ENCODE assay signal across 13 cellular contexts in genomic region chr18:77111449-77112160, GRCh38. TPM values are rescaled to one million over a fixed set of nuclear protein-coding genes. Genes with fewer than 3 reads are reported as not detected.
A peak's percentile ranks its signal among the peaks of the same experiment; 100 is the strongest.
DNase-seq lines count a peak whose midpoint lies in the region; ATAC-seq, FAIRE-seq and TF ChIP-seq lines count a peak whose summit lies in the region.
"Had no signal": no experiment of that assay in that cellular context is flagged by ENCODE, and none has a peak within 500 bp of the region (broad histone marks: within the 10 kb centered on the region; RNA-seq: fewer than 3 reads in every experiment).

No MANE protein-coding gene starts in this region.

- BruUV-seq in Panc1 (replicated peaks; lab: Mats Ljungman, UMichigan) = no TSS peak

- WGBS in H1 (ENCODE audit: extremely low coverage in 1 of 2, insufficient coverage in 1 of 2, insufficient read length in 1 of 2, insufficient replicate concordance in 2 of 2, low coverage in 1 of 2, low lambda C conversion rate in 2 of 2, missing lambda C conversion rate in 1 of 2), 2 experiments = 86 to 100% methylated on average over 2 to 16 of the region's 17 CpGs

- H3K4me3 ChIP-seq in GM08714 (ENCODE audit: low read length) (peak overlapping the region; percentile 14; the same call in 1 of the 2 replicates), Panc1 (ENCODE audit: low read depth in 2 of 2, low read length in 2 of 2) (no peak overlapping the region), H1 (ENCODE audit: extremely low read depth in 1 of 4, insufficient read depth in 2 of 4, low read depth in 3 of 4, low read length in 4 of 4) (no peak overlapping the region)

- no peaks in the 10 kb centered on the region for H3K36me3 ChIP-seq in Panc1 (ENCODE audit: control insufficient read depth, insufficient read depth, low read length)
- H3K36me3 ChIP-seq in H1 (ENCODE audit: control insufficient read depth in 2 of 4, insufficient read depth in 4 of 4, low read length in 3 of 4) = no peaks in the 10 kb centered on the region

- no peaks in the 10 kb centered on the region for H3K79me2 ChIP-seq in H1 (ENCODE audit: control insufficient read depth in 1 of 2, insufficient read depth in 2 of 2, low read length in 2 of 2)

- no peak overlapping the region for H3K23ac ChIP-seq in H1 (ENCODE audit: insufficient read length)

- peak; percentile 40 for ATAC-seq in Panc1
- no peak for ATAC-seq in GM18868 (IDR thresholded peaks at IDR 0.05; ENCODE audit: unreplicated experiment)
- no peak for ATAC-seq in GM18511 (IDR thresholded peaks at IDR 0.05; ENCODE audit: unreplicated experiment)
- ATAC-seq in HG02588 (IDR thresholded peaks at IDR 0.05; ENCODE audit: unreplicated experiment) = no peak
- ATAC-seq: SK-N-SH treated with all-trans-retinoic acid at 6 μM for 48 hours had no signal

- no peak for FAIRE-seq in H1 (lab: Jason Lieb, UNC)
- FAIRE-seq: small intestine had no signal

- H2BK20ac ChIP-seq in H1 (ENCODE audit: low read length) = no peak overlapping the region

- no peak for TF ChIP-seq EP300 in H1 (IDR thresholded peaks at IDR 0.05; ENCODE audit: borderline replicate concordance in 1 of 2, low read depth in 2 of 2, low read length in 2 of 2)

- no peak for TF ChIP-seq RAD21 in H1 (IDR thresholded peaks at IDR 0.05 in 1 of 2, conservative IDR thresholded peaks at IDR 0.05 in 1 of 2; ENCODE audit: low read depth in 2 of 2, low read length in 2 of 2)

- DNase-seq in Panc1 (ENCODE audit: low read depth, low spot score) (no peak), H1 (ENCODE audit: low read depth in 1 of 2, low spot score in 2 of 2) (no peak), posterior vena cava (ENCODE audit: low spot score) (peak; percentile 78)
- DNase-seq: activated gamma-delta T cell, GF-D8, NCI-H446 treated with DMSO at 0.1 percent for 48 hours, small intestine had no signal

- intact Hi-C loops in Panc1 (cut with micrococcal nuclease; ENCODE audit: unreplicated experiment) (loop anchor here (5.0 kb wide), 1 partner anchor 101 kb away; no protein-coding TSS in a partner anchor), posterior vena cava (cut with DNase I) (no loop called here)

- no peak overlapping the region for H2AK5ac ChIP-seq in H1 (ENCODE audit: low read depth, low read length)

- no peak overlapping the region for H4K91ac ChIP-seq in H1 (replicated peaks; ENCODE audit: insufficient read length, low read length)

- no peak overlapping the region for H2AFZ ChIP-seq in H1 (ENCODE audit: low read length)

- no peak for TF ChIP-seq CTCF in Panc1 (IDR thresholded peaks at IDR 0.05)
- no peak for TF ChIP-seq CTCF in H1 (IDR thresholded peaks at IDR 0.05; ENCODE audit: control extremely low read depth in 1 of 3, insufficient read depth in 1 of 3, low read depth in 1 of 3, low read length in 3 of 3)

- H3K23me2 ChIP-seq in H1 (ENCODE audit: low read depth, low read length) = no peaks in the 10 kb centered on the region

- H4K20me1 ChIP-seq in H1 (replicated peaks in 1 of 2; ENCODE audit: control insufficient read depth in 1 of 2, insufficient read depth in 2 of 2, low read length in 2 of 2) = no peaks in the 10 kb centered on the region

- peak overlapping the region; percentile 44; the same call in 1 of the 2 replicates for H2BK12ac ChIP-seq in H1 (ENCODE audit: low read depth, low read length)

- H3K9me3 ChIP-seq in Panc1 (ENCODE audit: control insufficient read depth, insufficient read depth, low read depth, low read length) = no peaks in the 10 kb centered on the region
- no peaks in the 10 kb centered on the region for H3K9me3 ChIP-seq in H1 (ENCODE audit: insufficient read depth in 2 of 2, low read depth in 1 of 2, low read length in 1 of 2)

- H2BK15ac ChIP-seq in H1 (ENCODE audit: low read length) = peak overlapping the region; percentile 37; the same call in 1 of the 2 replicates

- peak overlapping the region; percentile 20; the same call in 1 of the 2 replicates for H4K8ac ChIP-seq in H1 (ENCODE audit: extremely low read depth, insufficient read depth, low read length)

- no peak overlapping the region for H3K4me2 ChIP-seq in H1 (ENCODE audit: insufficient read depth in 1 of 2, low read depth in 2 of 2, low read length in 2 of 2)

- peak overlapping the region; percentile 27; the same call in 1 of the 2 replicates for H3K18ac ChIP-seq in H1 (ENCODE audit: extremely low read depth, low read length)

- no peak overlapping the region for H3K14ac ChIP-seq in H1 (ENCODE audit: insufficient read length)

- no peak overlapping the region for H3K4ac ChIP-seq in H1 (replicated peaks; ENCODE audit: insufficient read length, low read depth, low read length)

- 0 out of 2 replicates have a peak overlapping the region, but pooled peaks have one; percentile 4 for H2BK5ac ChIP-seq in H1 (ENCODE audit: low read depth, low read length)

- H3K27me3 ChIP-seq in Panc1 (ENCODE audit: control insufficient read depth, insufficient read depth, low read length) = no peaks in the 10 kb centered on the region
- no peaks in the 10 kb centered on the region for H3K27me3 ChIP-seq in H1 (replicated peaks in 1 of 4; ENCODE audit: control insufficient read depth in 3 of 4, extremely low read depth in 1 of 4, insufficient read depth in 3 of 4, low read length in 3 of 4)

- peaks cover 2% of the 10 kb centered on the region; the same call in 1 of the 2 replicates for H3K79me1 ChIP-seq in H1 (ENCODE audit: low read depth, low read length)

- H2BK120ac ChIP-seq in H1 (replicated peaks; ENCODE audit: low read depth, low read length) = no peak overlapping the region

- H3K9ac ChIP-seq in H1 (replicated peaks in 1 of 4; ENCODE audit: extremely low read depth in 1 of 4, low read depth in 3 of 4, low read length in 3 of 4) = no peak overlapping the region

- H3K27ac ChIP-seq in Panc1 (ENCODE audit: low read length) = peak overlapping the region; percentile 94
- no peak overlapping the region for H3K27ac ChIP-seq in H1 (ENCODE audit: low read depth, low read length)
- H3K27ac ChIP-seq: epithelial cell of prostate had no signal

- POLR2A ChIA-PET in Panc1 (lab: Charles Lee) (interaction anchor here (0.7 to 1.6 kb wide), 2 partner anchors 9 to 11 kb away, joined by 3 to 6 read pairs; no protein-coding TSS in a partner anchor), H1 (lab: Charles Lee; ENCODE audit: partially characterized antibody) (interaction anchor here (1.0 kb wide), 2 partner anchors 12 to 27 kb away, joined by 3 read pairs; no protein-coding TSS in a partner anchor)

- no peak for TF ChIP-seq POLR2A in H1 (IDR thresholded peaks at IDR 0.05; ENCODE audit: control extremely low read depth in 1 of 2, low read depth in 2 of 2, low read length in 2 of 2)

- in situ Hi-C loops in Panc1 (cut with HindIII; ENCODE audit: low pct_unique_long_range_greater_than_20kb, low sequenced_read_pairs) = no loop called here

- no peak overlapping the region for H3K56ac ChIP-seq in H1 (replicated peaks; ENCODE audit: insufficient read length, low read depth, low read length)

- no peak overlapping the region for H4K5ac ChIP-seq in H1 (ENCODE audit: insufficient read length, low read depth, low read length)

- CTCF ChIA-PET in Panc1 (lab: Charles Lee) = no interaction called here
- CTCF ChIA-PET in H1 (lab: Charles Lee; ENCODE audit: partially characterized antibody) = interaction anchor here (0.6 to 1.1 kb wide), 4 partner anchors 15 to 129 kb away, joined by 3 to 4 read pairs (median 3); no protein-coding TSS in a partner anchor

- H3K4me1 ChIP-seq in Panc1 (ENCODE audit: control insufficient read depth, insufficient read depth, low read length) = peaks cover 99% of the 10 kb centered on the region
- H3K4me1 ChIP-seq in H1 (replicated peaks in 1 of 4; ENCODE audit: control insufficient read depth in 3 of 4, insufficient read depth in 4 of 4, low read length in 3 of 4) = peaks cover 0 to 9% (median 3%) of the 10 kb centered on the region in 4 experiments; a peak in 4 of 7 replicates

TF ChIP-seq in H1, 55 proteins besides CTCF, POLR2A, EP300 and RAD21 (continues in another document):
- no peak for TF ChIP-seq ZNF274 (IDR thresholded peaks at IDR 0.05; ENCODE audit: borderline replicate concordance, extremely low read depth, low read length)
- no peak for TF ChIP-seq YY1 (IDR thresholded peaks at IDR 0.05; ENCODE audit: low read depth, low read length)

RNA-seq across cellular contexts. Expression of gene MBP, which starts 21.0 kb away (rescaled TPM):
- total RNA-seq in Panc1 (2021; ENCODE audit: unreplicated experiment) (88.8 TPM), posterior vena cava (10 to 100 TPM; 41.6 to 42.1 TPM)
- polyA plus RNA-seq in Panc1 (2012; ENCODE audit: insufficient read length) = 59.2 TPM
- 19.2 and 19.3 TPM in 2 replicates for total RNA-seq in H1 (2021; fragmentation: NEBNext Ultra II Directional; extraction: Animal tissue kit (Norgen Biotek cat#: 25700))
- polyA plus RNA-seq in H1 (2011; rRNA removed) = 6.8 and 7.7 TPM in 2 replicates
- 8.9 TPM for polyA plus RNA-seq in H1 (2011; cell fraction: cytosol; rRNA removed)
- 14.2 TPM for polyA plus RNA-seq in H1 (2011; cell fraction: nucleus; rRNA removed)
- polyA plus RNA-seq in H1 (2012, experiment 1 of 2) = 6.1 to 8.2 TPM (median 7.4 TPM) in 4 replicates
- 2.2 TPM for polyA plus RNA-seq in H1 (2012, experiment 2 of 2)
- polyA plus RNA-seq in H1 (2013, experiment 1 of 2) = 13.3 TPM
- 12.9 TPM for polyA plus RNA-seq in H1 (2013, experiment 2 of 2)
- 13.3 and 15.9 TPM in 2 replicates for polyA minus RNA-seq in H1 (2011; rRNA and poly(A)+ RNA removed)
- 16.8 TPM for polyA minus RNA-seq in H1 (2011; cell fraction: cytosol; rRNA and poly(A)+ RNA removed)
- polyA minus RNA-seq in H1 (2011; cell fraction: nucleus; rRNA and poly(A)+ RNA removed) = 11.4 TPM
